In the genomic region with DNA sequence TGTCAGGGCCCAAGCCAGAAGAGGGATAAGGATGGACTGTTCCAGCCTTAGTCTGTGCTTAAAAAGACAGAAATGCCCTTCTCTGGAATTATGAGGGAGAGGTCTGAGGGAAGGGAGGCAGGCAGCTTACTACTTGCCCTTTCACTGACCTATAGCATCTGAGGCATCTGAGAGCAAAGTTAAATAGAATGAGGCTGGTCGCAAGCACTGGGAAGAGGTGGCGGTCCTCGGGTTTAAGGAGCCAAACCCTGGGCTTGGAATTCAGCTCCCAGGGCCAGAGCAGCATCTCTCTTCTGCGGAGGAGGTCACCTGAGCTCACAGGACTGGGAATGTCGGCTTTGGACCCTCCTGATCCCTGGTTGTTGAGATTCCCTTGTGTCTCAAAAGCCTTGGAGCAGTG, we compare ENCODE assay signal across 12 cellular contexts. TPM values are rescaled to one million over a fixed set of nuclear protein-coding genes. Genes with fewer than 3 reads are reported as not detected.
DNase-seq lines count a peak whose midpoint lies in the region; ATAC-seq, FAIRE-seq and TF ChIP-seq lines count a peak whose summit lies in the region.
"Had no signal": no experiment of that assay in that cellular context is flagged by ENCODE, and none has a peak within 500 bp of the region (broad histone marks: within the 10 kb centered on the region; RNA-seq: fewer than 3 reads in every experiment).

No MANE protein-coding gene starts in this region.

- H3K27me3 ChIP-seq in OCI-LY1 (ENCODE audit: insufficient read depth, low read length) (no peaks in the 10 kb centered on the region), mammary epithelial cell (ENCODE audit: insufficient read depth, low read length) (no peaks in the 10 kb centered on the region), rectal smooth muscle tissue (ENCODE audit: control insufficient read depth, insufficient read depth, low read length) (no peaks in the 10 kb centered on the region)
- H3K27me3 ChIP-seq: tibial artery had no signal

- H3K27ac Mint-ChIP-seq in T-helper 1 cell treated with Interleukin-12 subunit alpha and Interleukin-12 subunit beta and Interleukin-4 antibody, amounts not matched to agents 30 μg/mL and 1 μg/mL, for 36 hours = peak overlapping the region; percentile 95

- H3K4me3 Mint-ChIP-seq in T-helper 1 cell treated with Interleukin-12 subunit alpha and Interleukin-12 subunit beta and Interleukin-4 antibody, amounts not matched to agents 30 μg/mL and 1 μg/mL, for 36 hours = peak overlapping the region; percentile 91

- H3K79me2 ChIP-seq in OCI-LY1 (ENCODE audit: insufficient read depth, low read length) = no peaks in the 10 kb centered on the region
- no peaks in the 10 kb centered on the region for H3K79me2 ChIP-seq in mammary epithelial cell (ENCODE audit: insufficient read depth, low read length)

- H3K9ac ChIP-seq in OCI-LY1 (ENCODE audit: low read length) (peak overlapping the region; percentile 67), mammary epithelial cell (ENCODE audit: insufficient read depth, low read length) (no peak overlapping the region), rectal smooth muscle tissue (ENCODE audit: low read length) (no peak overlapping the region), kidney (ENCODE audit: low read length in 2 of 2) (no peak overlapping the region)

- no peak for ATAC-seq in GM21528 (IDR thresholded peaks at IDR 0.05; ENCODE audit: low FRiP score, unreplicated experiment)
- ATAC-seq: A549 had no signal

- H3K4me3 ChIP-seq in OCI-LY1 (ENCODE audit: low read depth, low read length, poor library complexity, severe bottlenecking) (peak overlapping the region; percentile 54), mammary epithelial cell (replicated peaks in 1 of 3; ENCODE audit: insufficient read depth in 1 of 3, low read depth in 2 of 3, low read length in 3 of 3) (no peak overlapping the region), rectal smooth muscle tissue (ENCODE audit: low read length) (peak overlapping the region; percentile 21), kidney (ENCODE audit: low read length in 2 of 2) (no peak overlapping the region)
- H3K4me3 ChIP-seq: A549, tibial artery had no signal

- H3K4me1 Mint-ChIP-seq in T-helper 1 cell treated with Interleukin-12 subunit alpha and Interleukin-12 subunit beta and Interleukin-4 antibody, amounts not matched to agents 30 μg/mL and 1 μg/mL, for 36 hours (ENCODE audit: low read depth) = peaks cover 52% of the 10 kb centered on the region

- H3F3A ChIP-seq in OCI-LY1 (ENCODE audit: insufficient read depth, low read length) = no peaks in the 10 kb centered on the region

- peaks cover 52% of the 10 kb centered on the region for H3K36me3 ChIP-seq in OCI-LY1 (ENCODE audit: insufficient read depth, low read length)
- no peaks in the 10 kb centered on the region for H3K36me3 ChIP-seq in mammary epithelial cell (ENCODE audit: insufficient read depth, low read length)
- H3K36me3 ChIP-seq in rectal smooth muscle tissue (ENCODE audit: control insufficient read depth, insufficient read depth, low read length) = peaks cover 6% of the 10 kb centered on the region
- peaks cover 10 to 18% of the 10 kb centered on the region in 2 donors for H3K36me3 ChIP-seq in kidney (ENCODE audit: control insufficient read depth in 1 of 2, insufficient read depth in 2 of 2, low read length in 2 of 2)

- no peak for DNase-seq in T-helper 1 cell
- no peak for DNase-seq in mammary epithelial cell
- DNase-seq in kidney = no peak
- no peak for DNase-seq in NCI-H510A treated with DMSO at 0.1 percent for 48 hours (lab: John Stamatoyannopoulos, UW)
- DNase-seq: H7, NCI-H1105 had no signal

- H3K4me2 ChIP-seq in OCI-LY1 (ENCODE audit: low read length) = peak overlapping the region; percentile 64
- H3K4me2 ChIP-seq in mammary epithelial cell (ENCODE audit: insufficient read depth, low read depth, low read length) = no peak overlapping the region
- H3K4me2 ChIP-seq: A549 had no signal

- dilution Hi-C loops in mammary epithelial cell (cut with HindIII; ENCODE audit: low sequenced_read_pairs) = no loop called here

- BruUV-seq in mammary epithelial cell (replicated peaks; lab: Mats Ljungman, UMichigan) = TSS peak; percentile 72

- H3K4me1 ChIP-seq in OCI-LY1 (ENCODE audit: insufficient read depth, low read length, severe bottlenecking) (peaks cover 64% of the 10 kb centered on the region), mammary epithelial cell (ENCODE audit: insufficient read depth, low read length) (no peaks in the 10 kb centered on the region), rectal smooth muscle tissue (ENCODE audit: control insufficient read depth, insufficient read depth, low read length) (peaks cover 2% of the 10 kb centered on the region), kidney (ENCODE audit: control insufficient read depth in 1 of 2, insufficient read depth in 1 of 2, low read depth in 1 of 2, low read length in 2 of 2) (peaks cover 0 to 2% of the 10 kb centered on the region in 2 donors)

- no peak overlapping the region for H2AFZ ChIP-seq in OCI-LY1 (ENCODE audit: low read length)
- H2AFZ ChIP-seq in mammary epithelial cell (ENCODE audit: low read depth, low read length) = no peak overlapping the region

- TF ChIP-seq CTCF in OCI-LY1 (IDR thresholded peaks at IDR 0.05; ENCODE audit: low read length) (no peak), mammary epithelial cell (conservative IDR thresholded peaks at IDR 0.05 in 1 of 2, IDR thresholded peaks at IDR 0.05 in 1 of 2; ENCODE audit: extremely low read depth in 1 of 2, insufficient read depth in 1 of 2, low read depth in 1 of 2, low read length in 2 of 2) (no peak), kidney (IDR thresholded peaks at IDR 0.05; ENCODE audit: borderline replicate concordance, extremely low read depth, insufficient read depth) (no peak)

- peak overlapping the region; percentile 94 for H3K27ac ChIP-seq in OCI-LY1 (ENCODE audit: low read depth, low read length, poor library complexity, severe bottlenecking)
- H3K27ac ChIP-seq in mammary epithelial cell (ENCODE audit: insufficient read depth, low read depth, low read length) = no peak overlapping the region
- H3K27ac ChIP-seq in rectal smooth muscle tissue (ENCODE audit: low read depth, low read length) = no peak overlapping the region
- no peak overlapping the region for H3K27ac ChIP-seq in kidney (ENCODE audit: low read depth in 2 of 2, low read length in 2 of 2)
- H3K27ac ChIP-seq: A549, tibial artery had no signal

- H3K36me3 Mint-ChIP-seq in T-helper 1 cell treated with Interleukin-12 subunit alpha and Interleukin-12 subunit beta and Interleukin-4 antibody, amounts not matched to agents 30 μg/mL and 1 μg/mL, for 36 hours (ENCODE audit: low read depth) = peaks cover 42% of the 10 kb centered on the region

- H3K9me3 ChIP-seq in OCI-LY1 (ENCODE audit: low read length) = no peaks in the 10 kb centered on the region
- H3K9me3 ChIP-seq in mammary epithelial cell (replicated peaks; ENCODE audit: insufficient read depth, low read length) = no peaks in the 10 kb centered on the region
- no peaks in the 10 kb centered on the region for H3K9me3 ChIP-seq in kidney (ENCODE audit: control insufficient read depth in 1 of 2, low read length in 2 of 2)
- H3K9me3 ChIP-seq: A549, tibial artery had no signal

- H3K9me2 ChIP-seq in OCI-LY1 (ENCODE audit: low read depth, low read length) = no peaks in the 10 kb centered on the region

- in situ Hi-C loops in mammary epithelial cell (cut with MboI; ENCODE audit: low sequenced_read_pairs in 2 of 2) = no loop called here

- H4K20me1 ChIP-seq in OCI-LY1 (ENCODE audit: insufficient read depth, low read length) (no peaks in the 10 kb centered on the region), mammary epithelial cell (ENCODE audit: insufficient read depth, low read length) (no peaks in the 10 kb centered on the region)

- CTCF ChIA-PET in mammary epithelial cell (lab: Charles Lee; ENCODE audit: low non-redundant PET) = no interaction called here

- H3K9me3 Mint-ChIP-seq in T-helper 1 cell treated with Interleukin-12 subunit alpha and Interleukin-12 subunit beta and Interleukin-4 antibody, amounts not matched to agents 30 μg/mL and 1 μg/mL, for 36 hours = no peaks in the 10 kb centered on the region

- 96% methylated on average over 5 of the region's 5 CpGs for WGBS in mammary epithelial cell (ENCODE audit: low coverage, missing lambda C conversion rate)

- no peak for FAIRE-seq in kidney (lab: Jason Lieb, UNC)
- FAIRE-seq: A549 had no signal

- intact Hi-C loops in mammary epithelial cell (cut with micrococcal nuclease) (no loop called here), kidney (cut with DNase I) (no loop called here)

- H3K27me3 Mint-ChIP-seq in T-helper 1 cell treated with Interleukin-12 subunit alpha and Interleukin-12 subunit beta and Interleukin-4 antibody, amounts not matched to agents 30 μg/mL and 1 μg/mL, for 36 hours (ENCODE audit: low read depth) = no peaks in the 10 kb centered on the region

RNA-seq across cellular contexts. Expression of gene LIMD2, which starts 3.1 kb away (rescaled TPM):
- total RNA-seq in mammary epithelial cell = 1 to 10 TPM in 1 of 2 donors, under 1 TPM in 1; 0.87 to 1.3 TPM
- 0.57 TPM for polyA plus RNA-seq in mammary epithelial cell
- not detected for polyA minus RNA-seq in mammary epithelial cell
- total RNA-seq in kidney = 32.3 TPM
- polyA plus RNA-seq in kidney (ENCODE audit: insufficient read depth, low read depth, low replicate concordance) = 11.5 TPM

RNA-seq across cellular contexts. Expression of gene STRADA, which starts 38.6 kb away (rescaled TPM):
- total RNA-seq in mammary epithelial cell = 10 to 100 TPM; 34.3 to 38.9 TPM
- polyA plus RNA-seq in mammary epithelial cell = 24.7 TPM
- polyA minus RNA-seq in mammary epithelial cell = 46.4 TPM
- total RNA-seq in kidney = 38.9 TPM
- 25.7 TPM for polyA plus RNA-seq in kidney (ENCODE audit: insufficient read depth, low read depth, low replicate concordance)

Comparison
In these comparisons a context has a peak if more than half of its experiments do, and no peak if none do; other contexts are left out.
1. H3K4me3 ChIP-seq: peak in OCI-LY1 (single experiment) and rectal smooth muscle tissue (single experiment); none in mammary epithelial cell (0 of 3) and kidney (0 of 2).
2. RNA of gene LIMD2, which starts 3.1 kb away (total RNA-seq): 32.3 TPM in kidney (single experiment); 0.87 to 1.3 TPM in mammary epithelial cell; every median in the first group is over 10 times any median in the second.